ENCODE assay signal across 23 cellular contexts in the genomic region with DNA sequence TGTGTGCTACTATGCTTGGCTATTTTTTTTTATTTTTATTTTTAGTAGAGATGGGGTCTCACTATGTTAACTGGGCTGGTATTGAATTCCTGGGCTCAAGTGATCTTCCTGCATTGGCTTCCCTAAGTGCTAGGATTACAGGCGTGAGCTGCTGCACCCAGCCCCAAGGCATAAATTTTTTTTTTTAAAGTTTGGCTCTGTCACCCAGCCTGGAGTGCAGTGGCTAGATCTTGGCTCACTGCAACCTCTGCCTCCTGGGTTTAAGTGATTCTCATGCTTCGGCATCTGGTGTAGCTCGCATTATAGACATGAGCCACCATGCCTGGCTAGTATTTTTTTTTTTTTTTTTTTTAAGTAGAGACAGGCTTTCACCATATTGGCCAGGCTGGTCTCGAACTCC.
A peak's percentile ranks its signal among the peaks of the same experiment; 100 is the strongest.
DNase-seq lines count a peak whose midpoint lies in the region; ATAC-seq and TF ChIP-seq lines count a peak whose summit lies in the region.
"Had no signal": no experiment of that assay in that cellular context is flagged by ENCODE, and none has a peak within 500 bp of the region (broad histone marks: within the 10 kb centered on the region; RNA-seq: fewer than 3 reads in every experiment).

No MANE protein-coding gene starts in this region.

- no peaks in the 10 kb centered on the region for H3K27me3 Mint-ChIP-seq in activated CD8-positive, alpha-beta memory T cell treated with anti-CD3 and anti-CD28 coated beads, Interleukin-2, amount 10 ng/mL, durations not matched to agents 7 days and 5 days
- H3K27me3 Mint-ChIP-seq: IgD-negative memory B cell had no signal

- H3K27ac Mint-ChIP-seq in activated CD8-positive, alpha-beta memory T cell treated with anti-CD3 and anti-CD28 coated beads, Interleukin-2, amount 10 ng/mL, durations not matched to agents 7 days and 5 days: no peak overlapping the region
- H3K27ac Mint-ChIP-seq: IgD-negative memory B cell had no signal

- no peak for TF ChIP-seq RAD21 in neural cell (conservative IDR thresholded peaks at IDR 0.05)

- no peak overlapping the region for H3K4me3 Mint-ChIP-seq in activated CD8-positive, alpha-beta memory T cell treated with anti-CD3 and anti-CD28 coated beads, Interleukin-2, amount 10 ng/mL, durations not matched to agents 7 days and 5 days
- H3K4me3 Mint-ChIP-seq: IgD-negative memory B cell had no signal

- H3K27ac ChIP-seq in RWPE2 (ENCODE audit: poor library complexity, severe bottlenecking) (no peak overlapping the region), neural cell (ENCODE audit: low read length) (peak overlapping the region; percentile 64), transverse colon (peak overlapping the region in 2 of 4 donors; percentile 22 to 28)
- H3K27ac ChIP-seq: coronary artery, parathyroid adenoma, SJSA1, testis had no signal

- H3K9me3 ChIP-seq in RWPE2 (ENCODE audit: severe bottlenecking) (no peaks in the 10 kb centered on the region), neural cell (ENCODE audit: low read length) (no peaks in the 10 kb centered on the region), transverse colon (no peaks in the 10 kb centered on the region)
- H3K9me3 ChIP-seq: mucosa of descending colon, SJSA1, testis had no signal

- H3F3A ChIP-seq in neural cell (ENCODE audit: insufficient read depth, low read length, poor library complexity, severe bottlenecking): no peaks in the 10 kb centered on the region

- peaks cover 4% of the 10 kb centered on the region for H3K4me1 Mint-ChIP-seq in activated CD8-positive, alpha-beta memory T cell treated with anti-CD3 and anti-CD28 coated beads, Interleukin-2, amount 10 ng/mL, durations not matched to agents 7 days and 5 days

- in situ Hi-C loops in transverse colon (cut with MboI; ENCODE audit: low pct_ligation_motif_present in 1 of 4, low pct_unique_long_range_greater_than_20kb in 1 of 4, low sequenced_read_pairs in 3 of 4): no loop called here

- DNase-seq in ELF-1 (ENCODE audit: low read depth, low spot score) (peak; percentile 14), RWPE2 (ENCODE audit: low spot score) (no peak), foreskin fibroblast (peak; percentile 9 to 44), transverse colon (no peak), activated gamma-delta T cell (lab: John Stamatoyannopoulos, UW) (no peak)
- no peak for DNase-seq in activated CD8-positive, alpha-beta memory T cell treated with anti-CD3 and anti-CD28 coated beads, Interleukin-2, amount 10 ng/mL, durations not matched to agents 7 days and 5 days
- DNase-seq: activated CD4-positive, CD25-positive, alpha-beta regulatory T cell treated with anti-CD3 and anti-CD28 coated beads, Interleukin-2, amount 50 U/mL, for 72 hours; anterior cingulate cortex; COR-L47; GDM1; kidney; mucosa of descending colon; MV-4-11; NCI-H2081; NCI-H526; T1000; testis had no signal

- no peaks in the 10 kb centered on the region for H3K9me3 Mint-ChIP-seq in activated CD8-positive, alpha-beta memory T cell treated with anti-CD3 and anti-CD28 coated beads, Interleukin-2, amount 10 ng/mL, durations not matched to agents 7 days and 5 days (ENCODE audit: low read depth)
- H3K9me3 Mint-ChIP-seq: IgD-negative memory B cell had no signal

- H3K4me1 ChIP-seq in RWPE2 (ENCODE audit: insufficient read depth, poor library complexity, severe bottlenecking) (no peaks in the 10 kb centered on the region), transverse colon (peaks cover 6 to 15% (median 8%) of the 10 kb centered on the region in 4 donors)

- H3K27me3 ChIP-seq in RWPE2 (ENCODE audit: insufficient read depth, poor library complexity, severe bottlenecking): no peaks in the 10 kb centered on the region
- H3K27me3 ChIP-seq in neural cell (ENCODE audit: insufficient read depth, low read depth, low read length): no peaks in the 10 kb centered on the region
- H3K27me3 ChIP-seq in transverse colon: no peaks in the 10 kb centered on the region
- H3K27me3 ChIP-seq: SJSA1, testis had no signal

- H3K4me3 ChIP-seq in RWPE2 (ENCODE audit: severe bottlenecking) (no peak overlapping the region), foreskin fibroblast (ENCODE audit: low read depth in 1 of 2, low read length in 2 of 2) (no peak overlapping the region), neural cell (ENCODE audit: low read length) (no peak overlapping the region), transverse colon (no peak overlapping the region)
- H3K4me3 ChIP-seq: coronary artery, mucosa of descending colon, SJSA1, testis had no signal

- 80 to 82% methylated on average over 2 to 4 of the region's 4 CpGs for WGBS in transverse colon (ENCODE audit: low coverage in 1 of 2), 2 donors

- intact Hi-C loops in transverse colon (cut with DNase I; ENCODE audit: low total_unique reads): no loop called here

- no peak overlapping the region for H3K4me2 ChIP-seq in neural cell (ENCODE audit: low read length)

- TF ChIP-seq EP300 in neural cell (conservative IDR thresholded peaks at IDR 0.05; ENCODE audit: poor library complexity, severe bottlenecking) (no peak), transverse colon (IDR thresholded peaks at IDR 0.05; ENCODE audit: low read depth) (no peak)

- H3K36me3 ChIP-seq in RWPE2 (ENCODE audit: low read depth): peaks cover 62% of the 10 kb centered on the region
- H3K36me3 ChIP-seq in neural cell (ENCODE audit: insufficient read depth, low read length): no peaks in the 10 kb centered on the region
- H3K36me3 ChIP-seq in transverse colon: peaks cover 0 to 19% (median 6%) of the 10 kb centered on the region in 4 donors

- H2AFZ ChIP-seq in neural cell (ENCODE audit: low read depth, low read length): no peak overlapping the region
- H2AFZ ChIP-seq: parathyroid adenoma had no signal

- no peak for TF ChIP-seq CTCF in RWPE2 (IDR thresholded peaks at IDR 0.05; ENCODE audit: poor library complexity, severe bottlenecking)
- no peak for TF ChIP-seq CTCF in foreskin fibroblast (IDR thresholded peaks at IDR 0.05; ENCODE audit: low read depth, low read length)
- no peak for TF ChIP-seq CTCF in neural cell (IDR thresholded peaks at IDR 0.05; ENCODE audit: poor library complexity, severe bottlenecking)
- no peak for TF ChIP-seq CTCF in transverse colon (IDR thresholded peaks at IDR 0.05)

- H3K9ac ChIP-seq in neural cell (ENCODE audit: low read length): peak overlapping the region; percentile 32
- H3K9ac ChIP-seq: parathyroid adenoma had no signal

- H3K79me2 ChIP-seq in neural cell (replicated peaks; ENCODE audit: insufficient read depth, low read length): peaks cover 13% of the 10 kb centered on the region

- ATAC-seq in RWPE2 (ENCODE audit: low read depth) (0 out of 3 replicates have a peak, but pooled peaks have one; percentile 11), GM19351 (IDR thresholded peaks at IDR 0.05; ENCODE audit: unreplicated experiment) (no peak)
- ATAC-seq in activated CD8-positive, alpha-beta memory T cell treated with anti-CD3 and anti-CD28 coated beads, Interleukin-2, amount 10 ng/mL, durations not matched to agents 7 days and 5 days: no peak
- ATAC-seq: mucosa of descending colon had no signal

- H3K9me2 ChIP-seq in neural cell (ENCODE audit: insufficient read depth, low read length): no peaks in the 10 kb centered on the region

- CTCF ChIA-PET in activated CD8-positive, alpha-beta memory T cell treated with anti-CD3 and anti-CD28 coated beads, Interleukin-2, amount 10 ng/mL, durations not matched to agents 7 days and 5 days (lab: Charles Lee): interaction anchor here (1.5 kb wide), 1 partner anchor 13 kb away, joined by 3 read pairs; no protein-coding TSS in a partner anchor

- TF ChIP-seq POLR2A in transverse colon (IDR thresholded peaks at IDR 0.05): no peak

- H4K20me1 ChIP-seq in neural cell (ENCODE audit: insufficient read depth): no peaks in the 10 kb centered on the region

- H3K36me3 Mint-ChIP-seq in activated CD8-positive, alpha-beta memory T cell treated with anti-CD3 and anti-CD28 coated beads, Interleukin-2, amount 10 ng/mL, durations not matched to agents 7 days and 5 days: peaks cover 24% of the 10 kb centered on the region

TF ChIP-seq in neural cell, 6 proteins besides CTCF, POLR2A, EP300 and RAD21:
- TF ChIP-seq SMC3 (conservative IDR thresholded peaks at IDR 0.05; ENCODE audit: poor library complexity): no peak
- TF ChIP-seq POLR2AphosphoS5 (IDR thresholded peaks at IDR 0.05): no peak
- no peak for TF ChIP-seq REST (IDR thresholded peaks at IDR 0.05; ENCODE audit: borderline replicate concordance)
- no peak for TF ChIP-seq EZH2 (IDR thresholded peaks at IDR 0.05; ENCODE audit: borderline replicate concordance, insufficient read depth, low read length, poor library complexity, severe bottlenecking)
- no peak for TF ChIP-seq TAF1 (IDR thresholded peaks at IDR 0.05; ENCODE audit: low read depth)
- no peak for TF ChIP-seq MXI1 (conservative IDR thresholded peaks at IDR 0.05; ENCODE audit: poor library complexity, severe bottlenecking)

Comparison
In these comparisons a context has a peak if more than half of its experiments do, and no peak if none do; other contexts are left out.
1. DNase-seq: peak in ELF-1 (single experiment) and foreskin fibroblast (2 of 2); none in RWPE2 (single experiment), transverse colon (single experiment), activated CD8-positive, alpha-beta memory T cell treated with anti-CD3 and anti-CD28 coated beads, Interleukin-2, amount 10 ng/mL, durations not matched to agents 7 days and 5 days (single experiment) and activated gamma-delta T cell (single experiment).